ENCODE assay signal across 8 cellular contexts in genomic region chr22:28594784-28595324, GRCh38.
DNase-seq lines count a peak whose midpoint lies in the region; ATAC-seq, FAIRE-seq and TF ChIP-seq lines count a peak whose summit lies in the region.

No MANE protein-coding gene starts in this region.

- dilution Hi-C loops in keratinocyte (cut with MboI; ENCODE audit: extremely low pct_ligation_motif_present, low sequenced_read_pairs) = no loop called here

- CTCF ChIA-PET in CD8-positive, alpha-beta T cell (lab: Charles Lee) = interaction anchor here (0.6 to 2.4 kb wide), 3 partner anchors 545 to 651 kb away, joined by 3 to 14 read pairs (median 5); no protein-coding TSS in a partner anchor

- no peaks in the 10 kb centered on the region for H3K4me1 Mint-ChIP-seq in CD8-positive, alpha-beta T cell (ENCODE audit: low read depth)
- H3K4me1 Mint-ChIP-seq in HFFc6 (ENCODE audit: low read depth) = peaks cover 19% of the 10 kb centered on the region

- no peak overlapping the region for H3K27ac Mint-ChIP-seq in CD8-positive, alpha-beta T cell
- H3K27ac Mint-ChIP-seq in HFFc6 = no peak overlapping the region

- H3K9me3 Mint-ChIP-seq in CD8-positive, alpha-beta T cell = no peaks in the 10 kb centered on the region
- H3K9me3 Mint-ChIP-seq in HFFc6 = no peaks in the 10 kb centered on the region

- no peak overlapping the region for H3K4me3 ChIP-seq in CD8-positive, alpha-beta T cell (ENCODE audit: low read depth, low read length)
- H3K4me3 ChIP-seq in keratinocyte (ENCODE audit: control insufficient read depth in 2 of 3, extremely low read depth in 1 of 3, insufficient read depth in 2 of 3, low read depth in 1 of 3, low read length in 3 of 3) (no peak overlapping the region), tibial artery (no peak overlapping the region)

- peaks cover 21% of the 10 kb centered on the region for H3K27me3 Mint-ChIP-seq in CD8-positive, alpha-beta T cell (ENCODE audit: low read depth)
- H3K27me3 Mint-ChIP-seq in HFFc6 (ENCODE audit: insufficient read depth) = no peaks in the 10 kb centered on the region

- no peaks in the 10 kb centered on the region for H3K79me2 ChIP-seq in keratinocyte (ENCODE audit: control insufficient read depth, insufficient read depth, low read length)

- H3K36me3 Mint-ChIP-seq in CD8-positive, alpha-beta T cell = no peaks in the 10 kb centered on the region
- no peaks in the 10 kb centered on the region for H3K36me3 Mint-ChIP-seq in HFFc6 (ENCODE audit: low read depth)

- no peaks in the 10 kb centered on the region for H3K4me1 ChIP-seq in CD8-positive, alpha-beta T cell (ENCODE audit: insufficient read depth, low read length)
- H3K4me1 ChIP-seq in keratinocyte (ENCODE audit: control insufficient read depth, extremely low read depth, insufficient read depth, low read length) (no peaks in the 10 kb centered on the region), tibial artery (no peaks in the 10 kb centered on the region)

- H3K27ac ChIP-seq in CD8-positive, alpha-beta T cell (ENCODE audit: low read depth, low read length) = no peak overlapping the region
- H3K27ac ChIP-seq in keratinocyte (ENCODE audit: control insufficient read depth, insufficient read depth, low read length) = no peak overlapping the region
- no peak overlapping the region for H3K27ac ChIP-seq in tibial artery

- peak; percentile 76 for ATAC-seq in CD8-positive, alpha-beta T cell

- no peaks in the 10 kb centered on the region for H4K20me1 ChIP-seq in keratinocyte (ENCODE audit: control insufficient read depth, extremely low read depth, insufficient read depth, low read length)

- H3K36me3 ChIP-seq in CD8-positive, alpha-beta T cell (ENCODE audit: insufficient read depth, low read length) = no peaks in the 10 kb centered on the region
- no peaks in the 10 kb centered on the region for H3K36me3 ChIP-seq in keratinocyte (ENCODE audit: control insufficient read depth in 2 of 2, extremely low read depth in 1 of 2, insufficient read depth in 2 of 2, low read length in 2 of 2)
- no peaks in the 10 kb centered on the region for H3K36me3 ChIP-seq in tibial artery

- H3K4me3 Mint-ChIP-seq in CD8-positive, alpha-beta T cell = no peak overlapping the region
- H3K4me3 Mint-ChIP-seq in HFFc6 = no peak overlapping the region

- no peak overlapping the region for H3K4me2 ChIP-seq in keratinocyte (ENCODE audit: control insufficient read depth, extremely low read depth, insufficient read depth, low read depth, low read length)

- intact Hi-C loops in CD8-positive, alpha-beta T cell (cut with DNase I, micrococcal nuclease) = loop anchor here (1.0 to 10.0 kb wide), 4 partner anchors 544 to 712 kb away; no protein-coding TSS in a partner anchor
- intact Hi-C loops in tibial artery (cut with DNase I; ENCODE audit: low total_unique reads) = loop anchor here (1.0 to 2.0 kb wide), 2 partner anchors 544 to 575 kb away; no protein-coding TSS in a partner anchor

- peak; percentile 79 for TF ChIP-seq CTCF in CD8-positive, alpha-beta T cell (IDR thresholded peaks at IDR 0.05)
- TF ChIP-seq CTCF in HFFc6 (IDR thresholded peaks at IDR 0.05) = peak; percentile 89
- peak in 2 of 3 experiments; percentile 58 to 63 for TF ChIP-seq CTCF in keratinocyte (optimal IDR thresholded peaks at IDR 0.05 in 1 of 3, IDR thresholded peaks at IDR 0.05 in 1 of 3, conservative IDR thresholded peaks at IDR 0.05 in 1 of 3; ENCODE audit: extremely low read depth in 1 of 3, insufficient read depth in 2 of 3, low read length in 3 of 3)
- peak; percentile 76 to 95 for TF ChIP-seq CTCF in tibial artery (IDR thresholded peaks at IDR 0.05)

- FAIRE-seq in keratinocyte (lab: Jason Lieb, UNC) = peak; percentile 59

- POLR2A ChIA-PET in CD8-positive, alpha-beta T cell (lab: Charles Lee) = no interaction called here

- H3K9me1 ChIP-seq in keratinocyte (ENCODE audit: control insufficient read depth, extremely low read depth, insufficient read depth, low read length) = no peaks in the 10 kb centered on the region

- no peak for DNase-seq in CD8-positive, alpha-beta T cell
- DNase-seq in HFFc6 (peak; percentile 73), NCI-H774 (lab: John Stamatoyannopoulos, UW) (peak; percentile 1), brain pericyte (ENCODE audit: low read depth, low spot score) (peak; percentile 26), keratinocyte (ENCODE audit: low read depth, low spot score) (peak; percentile 11), tibial artery (no peak)
- no peak for DNase-seq in activated CD4-positive, alpha-beta T cell treated with anti-CD3 and anti-CD28 coated beads for 1 hour
- DNase-seq in activated CD4-positive, CD25-positive, alpha-beta regulatory T cell (lab: John Stamatoyannopoulos, UW) = no peak

- no peaks in the 10 kb centered on the region for H3K9me3 ChIP-seq in CD8-positive, alpha-beta T cell (ENCODE audit: low read length)
- H3K9me3 ChIP-seq in keratinocyte (ENCODE audit: control insufficient read depth, low read depth, low read length) (no peaks in the 10 kb centered on the region), tibial artery (no peaks in the 10 kb centered on the region)

- H3K27me3 ChIP-seq in CD8-positive, alpha-beta T cell (ENCODE audit: insufficient read depth, low read length) = no peaks in the 10 kb centered on the region
- H3K27me3 ChIP-seq in keratinocyte (ENCODE audit: control insufficient read depth, extremely low read depth, insufficient read depth, low read length) (no peaks in the 10 kb centered on the region), tibial artery (no peaks in the 10 kb centered on the region)

- H3K9ac ChIP-seq in keratinocyte (ENCODE audit: control insufficient read depth, extremely low read depth, insufficient read depth, low read length) = no peak overlapping the region

- no peak overlapping the region for H2AFZ ChIP-seq in keratinocyte (ENCODE audit: control insufficient read depth, low read length)

Comparison
In these comparisons a context has a peak if more than half of its experiments do, and no peak if none do; other contexts are left out.
1. DNase-seq: peak in HFFc6 (single experiment), NCI-H774 (single experiment), brain pericyte (single experiment) and keratinocyte (single experiment); none in CD8-positive, alpha-beta T cell (0 of 7), tibial artery (0 of 2), activated CD4-positive, alpha-beta T cell treated with anti-CD3 and anti-CD28 coated beads for 1 hour (single experiment) and activated CD4-positive, CD25-positive, alpha-beta regulatory T cell (0 of 4).
2. Peak in every context shown above with its lines, with median percentiles within 50 percentile points of each other: CTCF ChIP-seq.